12 cellular contexts compared by ENCODE assay signal in genomic region chr10:29840516-29841276, GRCh38.
A peak's percentile ranks its signal among the peaks of the same experiment; 100 is the strongest.
DNase-seq lines count a peak whose midpoint lies in the region; ATAC-seq, FAIRE-seq and TF ChIP-seq lines count a peak whose summit lies in the region.
"Had no signal": no experiment of that assay in that cellular context is flagged by ENCODE, and none has a peak within 500 bp of the region (broad histone marks: within the 10 kb centered on the region; RNA-seq: fewer than 3 reads in every experiment).

No MANE protein-coding gene starts in this region.

- H3K9me3 ChIP-seq in HEK293 (ENCODE audit: control insufficient read depth, insufficient read depth, low read depth, low read length), result no peaks in the 10 kb centered on the region
- no peaks in the 10 kb centered on the region for H3K9me3 ChIP-seq in gastrocnemius medialis

- TF ChIP-seq POLR2A in gastrocnemius medialis (IDR thresholded peaks at IDR 0.05), result no peak

- FAIRE-seq in bronchial epithelial cell (lab: Jason Lieb, UNC), result no peak

- H3K9me3 Mint-ChIP-seq in activated CD4-positive, alpha-beta T cell treated with anti-CD3 and anti-CD28 coated beads, Interleukin-2, amount 10 ng/mL, durations not matched to agents 24 days and 14 days, result peaks cover 4% of the 10 kb centered on the region

- intact Hi-C loops in gastrocnemius medialis (cut with DNase I; ENCODE audit: low total_unique reads), result no loop called here
- intact Hi-C loops in activated CD4-positive, alpha-beta T cell treated with anti-CD3 and anti-CD28 coated beads, Interleukin-2, amount 10 ng/mL, durations not matched to agents 24 days and 14 days (cut with micrococcal nuclease), result no loop called here

- H3K27ac ChIP-seq in HEK293 (ENCODE audit: extremely low read depth, low read depth, low read length) (no peak overlapping the region), gastrocnemius medialis (peak overlapping the region in 3 of 4 donors; percentile 70 to 77 (median 75))
- H3K27ac ChIP-seq: BLaER1 treated with 17β-estradiol and CSF1 and Interleukin-3, amounts not matched to agents 10 nM and 100 nM had no signal

- ATAC-seq in left lobe of liver (peak; percentile 85), gastrocnemius medialis (no peak), GM18870 (IDR thresholded peaks at IDR 0.05; ENCODE audit: unreplicated experiment) (no peak)

- DNase-seq in bronchial epithelial cell (ENCODE audit: low read depth) (peak; percentile 4), left lobe of liver (ENCODE audit: low spot score) (peak; percentile 66), gastrocnemius medialis (no peak), T-helper 1 cell (no peak)
- DNase-seq in stimulated activated CD4-positive, alpha-beta T cell treated with anti-CD3 and anti-CD28 coated beads, Interleukin-4, amount 100 ng/mL, for 1 hour, result no peak
- DNase-seq in activated CD4-positive, alpha-beta T cell treated with anti-CD3 and anti-CD28 coated beads, Interleukin-2, amount 10 ng/mL, durations not matched to agents 24 days and 14 days, result no peak
- DNase-seq: activated CD4-positive, alpha-beta T cell treated with anti-CD3 and anti-CD28 coated beads for 48 hours; GF-D8; NCI-H187 treated with DMSO at 0.1 percent for 48 hours had no signal

- CTCF ChIA-PET in HEK293 (lab: Yijun Ruan, JAX), result no interaction called here

- H3K36me3 ChIP-seq in HEK293 (ENCODE audit: control insufficient read depth in 2 of 2, insufficient read depth in 1 of 2, low read length in 2 of 2), result no peaks in the 10 kb centered on the region
- no peaks in the 10 kb centered on the region for H3K36me3 ChIP-seq in bronchial epithelial cell (ENCODE audit: control insufficient read depth, insufficient read depth, low read length)
- no peaks in the 10 kb centered on the region for H3K36me3 ChIP-seq in gastrocnemius medialis
- H3K36me3 ChIP-seq: BLaER1 treated with 17β-estradiol and CSF1 and Interleukin-3, amounts not matched to agents 10 nM and 100 nM had no signal

- TF ChIP-seq CTCF in HEK293 (tag by site-specific recombination; IDR thresholded peaks at IDR 0.05) (no peak), bronchial epithelial cell (IDR thresholded peaks at IDR 0.05; ENCODE audit: insufficient read depth, low read length, severe bottlenecking) (no peak), gastrocnemius medialis (IDR thresholded peaks at IDR 0.05 in 4 of 5, conservative IDR thresholded peaks at IDR 0.05 in 1 of 5) (no peak)

- H3K4me1 Mint-ChIP-seq in activated CD4-positive, alpha-beta T cell treated with anti-CD3 and anti-CD28 coated beads, Interleukin-2, amount 10 ng/mL, durations not matched to agents 24 days and 14 days, result no peaks in the 10 kb centered on the region

- H3K27me3 ChIP-seq in bronchial epithelial cell (ENCODE audit: control insufficient read depth, insufficient read depth, low read length) (no peaks in the 10 kb centered on the region), gastrocnemius medialis (no peaks in the 10 kb centered on the region)
- H3K27me3 ChIP-seq: BLaER1 treated with 17β-estradiol and CSF1 and Interleukin-3, amounts not matched to agents 10 nM and 100 nM had no signal

- H3K4me3 ChIP-seq in HEK293 (ENCODE audit: low read depth, low read length) (no peak overlapping the region), bronchial epithelial cell (ENCODE audit: low read depth, low read length) (no peak overlapping the region), gastrocnemius medialis (no peak overlapping the region)
- H3K4me3 ChIP-seq: BLaER1 treated with 17β-estradiol and CSF1 and Interleukin-3, amounts not matched to agents 10 nM and 100 nM had no signal

- no peak overlapping the region for H3K27ac Mint-ChIP-seq in activated CD4-positive, alpha-beta T cell treated with anti-CD3 and anti-CD28 coated beads, Interleukin-2, amount 10 ng/mL, durations not matched to agents 24 days and 14 days

- POLR2A ChIA-PET in HEK293 (lab: Yijun Ruan, JAX), result no interaction called here

- no peaks in the 10 kb centered on the region for H3K4me1 ChIP-seq in HEK293 (ENCODE audit: control insufficient read depth, insufficient read depth, low read length)
- peaks cover 26 to 29% of the 10 kb centered on the region in 2 donors for H3K4me1 ChIP-seq in gastrocnemius medialis

- no peak overlapping the region for H3K4me3 Mint-ChIP-seq in activated CD4-positive, alpha-beta T cell treated with anti-CD3 and anti-CD28 coated beads, Interleukin-2, amount 10 ng/mL, durations not matched to agents 24 days and 14 days

- in situ Hi-C loops in gastrocnemius medialis (cut with MboI; ENCODE audit: low sequenced_read_pairs in 4 of 4), result no loop called here

- peaks cover 3% of the 10 kb centered on the region for H3K27me3 Mint-ChIP-seq in activated CD4-positive, alpha-beta T cell treated with anti-CD3 and anti-CD28 coated beads, Interleukin-2, amount 10 ng/mL, durations not matched to agents 24 days and 14 days

- no peaks in the 10 kb centered on the region for H3K36me3 Mint-ChIP-seq in activated CD4-positive, alpha-beta T cell treated with anti-CD3 and anti-CD28 coated beads, Interleukin-2, amount 10 ng/mL, durations not matched to agents 24 days and 14 days (ENCODE audit: low read depth)

TF ChIP-seq in HEK293, 187 proteins besides CTCF, POLR2A, EP300 and RAD21:
- TF ChIP-seq SP3 (tag by site-specific recombination; IDR thresholded peaks at IDR 0.05) (no peak), ZNF335 (tag by site-specific recombination; conservative IDR thresholded peaks at IDR 0.05) (0 out of 2 replicates have a peak, but pooled peaks have one; percentile 23)

Comparison
In these comparisons a context has a peak if more than half of its experiments do, and no peak if none do; other contexts are left out.
1. DNase-seq: peak in bronchial epithelial cell (single experiment) and left lobe of liver (single experiment); none in gastrocnemius medialis (0 of 2), stimulated activated CD4-positive, alpha-beta T cell treated with anti-CD3 and anti-CD28 coated beads, Interleukin-4, amount 100 ng/mL, for 1 hour (single experiment), T-helper 1 cell (0 of 5) and activated CD4-positive, alpha-beta T cell treated with anti-CD3 and anti-CD28 coated beads, Interleukin-2, amount 10 ng/mL, durations not matched to agents 24 days and 14 days (single experiment).